ENCODE assay signal across 25 cellular contexts in the genomic region with DNA sequence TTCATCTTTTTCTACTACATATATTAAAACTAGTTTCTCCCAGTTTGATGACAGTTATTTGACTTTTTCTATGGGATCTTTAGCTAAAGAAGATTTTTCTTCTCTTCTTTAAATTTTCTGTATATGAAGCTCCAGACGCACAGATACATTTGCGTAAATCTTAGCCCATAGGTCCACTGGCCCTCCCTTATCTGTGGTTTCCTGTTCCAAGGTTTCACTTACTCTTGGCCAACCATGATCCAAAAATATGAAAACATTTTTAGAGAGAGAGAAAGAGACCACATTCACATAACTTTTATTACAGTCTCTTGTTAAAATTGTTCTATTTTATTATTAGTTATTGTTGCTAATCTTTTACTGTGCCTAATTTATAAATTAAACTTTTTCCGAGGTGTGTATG.
"Had no signal": no experiment of that assay in that cellular context is flagged by ENCODE, and none has a peak within 500 bp of the region (broad histone marks: within the 10 kb centered on the region; RNA-seq: fewer than 3 reads in every experiment).

No MANE protein-coding gene starts in this region.

- H3K27ac ChIP-seq: adrenal gland, ascending aorta, left lung, lower lobe of right lung, right lobe of liver, transverse colon, WERI-Rb-1 had no signal

- H3K27me3 ChIP-seq: ascending aorta, left lung, right lobe of liver, transverse colon had no signal

- H3K4me1 Mint-ChIP-seq: activated naive CD8-positive, alpha-beta T cell treated with anti-CD3 and anti-CD28 coated beads for 36 hours; brain; natural killer cell had no signal

- H3K36me3 ChIP-seq: adrenal gland, ascending aorta, left lung, lower lobe of right lung, right lobe of liver, transverse colon, WERI-Rb-1 had no signal

- H3K27ac Mint-ChIP-seq: activated CD4-positive, alpha-beta memory T cell treated with anti-CD3 and anti-CD28 coated beads for 36 hours; activated naive CD4-positive, alpha-beta T cell treated with anti-CD3 and anti-CD28 coated beads for 36 hours; activated naive CD8-positive, alpha-beta T cell treated with anti-CD3 and anti-CD28 coated beads for 36 hours; activated T-helper 1 cell treated with anti-CD3 and anti-CD28 coated beads, Interleukin-12 subunit alpha, Interleukin-12 subunit beta, Interleukin-2, Interleukin-4 antibody, amounts not matched to agents 30 ng/mL and 10 ng/mL and 1 ng/mL, durations not matched to agents 14 hours and 24 hours and 36 hours; brain; natural killer cell had no signal

- H3K9me3 ChIP-seq: adrenal gland, ascending aorta, left lung, lower lobe of right lung, right lobe of liver, transverse colon had no signal

- H3K36me3 Mint-ChIP-seq: activated CD4-positive, alpha-beta memory T cell treated with anti-CD3 and anti-CD28 coated beads for 36 hours; activated naive CD8-positive, alpha-beta T cell treated with anti-CD3 and anti-CD28 coated beads for 36 hours; brain; natural killer cell had no signal

- DNase-seq: activated CD4-positive, alpha-beta memory T cell treated with anti-CD3 and anti-CD28 coated beads for 36 hours; activated CD4-positive, alpha-beta T cell treated with anti-CD3 and anti-CD28 coated beads for 48 hours; activated CD8-positive, alpha-beta memory T cell treated with anti-CD3 and anti-CD28 coated beads, Interleukin-2, amount 50 U/mL, for 4 hours; activated effector memory CD4-positive, alpha-beta T cell treated with anti-CD3 and anti-CD28 coated beads, Interleukin-2, amount 50 U/mL, for 16 hours; activated naive CD4-positive, alpha-beta T cell treated with anti-CD3 and anti-CD28 coated beads for 36 hours; activated naive CD8-positive, alpha-beta T cell treated with anti-CD3 and anti-CD28 coated beads for 36 hours; activated T-cell treated with anti-CD3 and anti-CD28 coated beads, Interleukin-2, amount 50 U/mL, for 1 hour; adrenal gland; head of caudate nucleus; hippocampal formation; kidney glomerular epithelial cell; left lung; lower lobe of right lung; mesendoderm; natural killer cell; posterior cingulate gyrus; right lobe of liver; stimulated activated CD4-positive, alpha-beta T cell treated with anti-CD3 and anti-CD28 coated beads, Interleukin-2, amount 100 ng/mL, for 48 hours; stimulated activated naive CD4-positive, alpha-beta T cell treated with Interleukin-2 at 50 U/mL for 16 hours; transverse colon; WERI-Rb-1 had no signal

- ATAC-seq: activated CD4-positive, CD25-positive, alpha-beta regulatory T cell treated with anti-CD3 and anti-CD28 coated beads, Interleukin-2, amount 50 U/mL, for 24 hours; left lung; lower lobe of right lung; natural killer cell; right lobe of liver had no signal

- H3K4me3 ChIP-seq: adrenal gland, ascending aorta, left lung, lower lobe of right lung, right lobe of liver, transverse colon had no signal

- H3K9me3 Mint-ChIP-seq: activated naive CD4-positive, alpha-beta T cell treated with anti-CD3 and anti-CD28 coated beads for 36 hours had no signal

- H3K4me3 Mint-ChIP-seq: activated CD4-positive, alpha-beta memory T cell treated with anti-CD3 and anti-CD28 coated beads for 36 hours; activated naive CD4-positive, alpha-beta T cell treated with anti-CD3 and anti-CD28 coated beads for 36 hours; activated naive CD8-positive, alpha-beta T cell treated with anti-CD3 and anti-CD28 coated beads for 36 hours; activated T-helper 1 cell treated with anti-CD3 and anti-CD28 coated beads, Interleukin-12 subunit alpha, Interleukin-12 subunit beta, Interleukin-2, Interleukin-4 antibody, amounts not matched to agents 30 ng/mL and 10 ng/mL and 1 ng/mL, durations not matched to agents 14 hours and 24 hours and 36 hours; brain; natural killer cell had no signal

- H3K4me1 ChIP-seq: left lung, right lobe of liver, transverse colon had no signal
